In genomic region chr7:128386415-128386925, GRCh38 we compare ENCODE assay signal across 36 cellular contexts. TPM values are rescaled to one million over a fixed set of nuclear protein-coding genes. Genes with fewer than 3 reads are reported as not detected.
"Had no signal": no experiment of that assay in that cellular context is flagged by ENCODE, and none has a peak within 500 bp of the region (broad histone marks: within the 10 kb centered on the region; RNA-seq: fewer than 3 reads in every experiment).

No MANE protein-coding gene starts in this region.

- H3K36me3 ChIP-seq: ascending aorta, breast epithelium, MG63, Peyer's patch, SJSA1 had no signal

- H3K27me3 ChIP-seq: ascending aorta, breast epithelium, MG63, Peyer's patch, SJSA1 had no signal

- H3K27ac ChIP-seq: ascending aorta, breast epithelium, Peyer's patch, SJSA1, WERI-Rb-1 had no signal

- H3K27ac Mint-ChIP-seq: activated CD4-positive, alpha-beta T cell treated with anti-CD3 and anti-CD28 coated beads, Interleukin-2, amount 10 ng/mL, durations not matched to agents 24 days and 14 days; activated CD8-positive, alpha-beta T cell treated with anti-CD3 and anti-CD28 coated beads for 36 hours; activated naive CD4-positive, alpha-beta T cell treated with anti-CD3 and anti-CD28 coated beads, Interleukin-2, amount 50 U/mL, for 24 hours; activated naive CD8-positive, alpha-beta T cell treated with anti-CD3 and anti-CD28 coated beads, Interleukin-2, amount 10 ng/mL, durations not matched to agents 7 days and 5 days; activated T-cell treated with anti-CD3 and anti-CD28 coated beads, Interleukin-2, amount 50 U/mL, for 72 hours; activated T-helper 17 cell treated with anti-CD3 and anti-CD28 coated beads, Interleukin-2, amount 50 U/mL, for 72 hours had no signal

- H3K9me3 Mint-ChIP-seq: activated CD4-positive, alpha-beta T cell treated with anti-CD3 and anti-CD28 coated beads, Interleukin-2, amount 10 ng/mL, durations not matched to agents 24 days and 14 days; activated CD8-positive, alpha-beta T cell treated with anti-CD3 and anti-CD28 coated beads for 36 hours; activated naive CD4-positive, alpha-beta T cell treated with anti-CD3 and anti-CD28 coated beads, Interleukin-2, amount 50 U/mL, for 24 hours; activated naive CD8-positive, alpha-beta T cell treated with anti-CD3 and anti-CD28 coated beads, Interleukin-2, amount 10 ng/mL, durations not matched to agents 7 days and 5 days; activated T-cell treated with anti-CD3 and anti-CD28 coated beads, Interleukin-2, amount 50 U/mL, for 72 hours; activated T-helper 17 cell treated with anti-CD3 and anti-CD28 coated beads, Interleukin-2, amount 50 U/mL, for 72 hours had no signal

- H3K4me1 ChIP-seq: ascending aorta, breast epithelium, Peyer's patch had no signal

- ATAC-seq: activated CD8-positive, alpha-beta T cell treated with anti-CD3 and anti-CD28 coated beads for 36 hours; activated T-cell treated with anti-CD3 and anti-CD28 coated beads, Interleukin-2, amount 50 U/mL, for 72 hours; activated T-helper 17 cell treated with anti-CD3 and anti-CD28 coated beads, Interleukin-2, amount 50 U/mL, for 72 hours; PC-3 had no signal

- H3K27me3 Mint-ChIP-seq: activated CD8-positive, alpha-beta T cell treated with anti-CD3 and anti-CD28 coated beads for 36 hours; activated naive CD4-positive, alpha-beta T cell treated with anti-CD3 and anti-CD28 coated beads, Interleukin-2, amount 50 U/mL, for 24 hours; activated T-helper 17 cell treated with anti-CD3 and anti-CD28 coated beads, Interleukin-2, amount 50 U/mL, for 72 hours had no signal

- DNase-seq: activated CD4-positive, alpha-beta T cell treated with anti-CD3 and anti-CD28 coated beads for 1 hour; activated CD4-positive, alpha-beta T cell treated with anti-CD3 and anti-CD28 coated beads, Interleukin-2, amount 10 ng/mL, durations not matched to agents 24 days and 14 days; activated CD4-positive, alpha-beta T cell treated with anti-CD3 and anti-CD28 coated beads, Interleukin-2, amount 50 U/mL, for 4 hours; activated CD4-positive, CD25-positive, alpha-beta regulatory T cell; activated CD8-positive, alpha-beta T cell treated with anti-CD3 and anti-CD28 coated beads for 36 hours; activated gamma-delta T cell; activated naive CD4-positive, alpha-beta T cell treated with Interleukin-2 at 50 U/mL for 16 hours; activated naive CD8-positive, alpha-beta T cell treated with anti-CD3 and anti-CD28 coated beads, Interleukin-2, amount 10 ng/mL, durations not matched to agents 7 days and 5 days; activated T-cell treated with anti-CD3 and anti-CD28 coated beads, Interleukin-2, amount 50 U/mL, for 1 hour; activated T-cell treated with anti-CD3 and anti-CD28 coated beads, Interleukin-2, amount 50 U/mL, for 72 hours; amygdala; Kasumi-1; KG1; MG63; NCI-H1092; NCI-H1436 treated with DMSO at 0.1 percent for 48 hours; NCI-H1694 treated with DMSO at 0.1 percent for 48 hours; NCI-H2029; NCI-H2107; NCI-H2171; NCI-H510A; NCI-H526; NCI-H748 treated with DMSO at 0.1 percent for 48 hours; NK-92 treated with Interleukin-12 subunit alpha and Interleukin-12 subunit beta, amount 100 ng/mL, for 24 hours; PC-3; RPMI8226; SHP77 treated with DMSO at 0.1 percent for 48 hours; T1000; WERI-Rb-1 had no signal

- H3K36me3 Mint-ChIP-seq: activated naive CD4-positive, alpha-beta T cell treated with anti-CD3 and anti-CD28 coated beads, Interleukin-2, amount 50 U/mL, for 24 hours had no signal

- H3K4me3 ChIP-seq: ascending aorta, breast epithelium, MG63, Peyer's patch, SJSA1 had no signal

- H3K9me3 ChIP-seq: ascending aorta, breast epithelium, MG63, Peyer's patch, SJSA1 had no signal

- H3K4me1 Mint-ChIP-seq: activated CD4-positive, alpha-beta T cell treated with anti-CD3 and anti-CD28 coated beads, Interleukin-2, amount 10 ng/mL, durations not matched to agents 24 days and 14 days; activated naive CD4-positive, alpha-beta T cell treated with anti-CD3 and anti-CD28 coated beads, Interleukin-2, amount 50 U/mL, for 24 hours; activated T-helper 17 cell treated with anti-CD3 and anti-CD28 coated beads, Interleukin-2, amount 50 U/mL, for 72 hours had no signal

- H3K4me3 Mint-ChIP-seq: activated CD4-positive, alpha-beta T cell treated with anti-CD3 and anti-CD28 coated beads, Interleukin-2, amount 10 ng/mL, durations not matched to agents 24 days and 14 days; activated CD8-positive, alpha-beta T cell treated with anti-CD3 and anti-CD28 coated beads for 36 hours; activated naive CD4-positive, alpha-beta T cell treated with anti-CD3 and anti-CD28 coated beads, Interleukin-2, amount 50 U/mL, for 24 hours; activated naive CD8-positive, alpha-beta T cell treated with anti-CD3 and anti-CD28 coated beads, Interleukin-2, amount 10 ng/mL, durations not matched to agents 7 days and 5 days; activated T-cell treated with anti-CD3 and anti-CD28 coated beads, Interleukin-2, amount 50 U/mL, for 72 hours; activated T-helper 17 cell treated with anti-CD3 and anti-CD28 coated beads, Interleukin-2, amount 50 U/mL, for 72 hours had no signal

RNA-seq across cellular contexts. Expression of gene PRRT4, which starts 25.0 kb away (rescaled TPM):
- total RNA-seq: SJSA1; T-helper 1 cell treated with Interleukin-12 subunit alpha and Interleukin-12 subunit beta and Interleukin-4 antibody, amounts not matched to agents 30 ng/mL and 1 ng/mL, for 36 hours had no signal
